In the genomic region with DNA sequence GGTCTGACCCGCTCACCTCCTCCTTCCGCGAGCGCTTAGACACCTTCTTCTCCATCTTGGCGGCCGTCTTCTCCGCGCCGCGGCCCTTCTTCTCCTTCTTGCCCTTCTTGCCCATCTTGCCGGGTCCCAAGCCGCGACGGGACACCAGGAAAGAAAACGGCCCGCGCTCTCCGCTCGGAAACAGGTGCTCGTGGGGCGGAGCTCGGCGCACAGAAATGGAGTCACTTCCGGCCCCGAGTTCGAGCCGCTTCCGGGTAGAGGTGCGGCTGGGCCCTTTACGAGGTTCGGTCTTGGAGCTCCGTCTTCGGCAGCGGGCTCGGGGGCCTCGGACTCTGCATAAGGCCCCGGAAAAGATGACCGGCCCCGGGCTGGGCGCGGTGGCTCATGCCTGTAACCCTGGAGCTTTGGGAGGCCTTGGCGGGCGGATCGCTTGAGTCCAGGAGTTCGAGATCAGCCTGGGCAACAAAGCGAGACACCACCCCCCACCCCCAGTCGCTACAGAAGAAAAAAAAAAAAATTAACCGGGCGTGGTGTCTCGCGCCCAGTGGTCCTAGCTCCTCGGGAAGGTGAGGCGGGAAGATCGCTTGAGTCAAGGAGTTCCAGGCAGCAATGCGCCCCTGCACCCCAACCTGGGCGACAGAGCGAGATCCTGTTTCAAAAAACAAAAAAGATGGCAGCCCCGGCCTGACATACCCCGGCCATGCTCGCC, we compare ENCODE assay signal across 1 cellular context.
A peak's percentile ranks its signal among the peaks of the same experiment; 100 is the strongest.
TF ChIP-seq lines count a peak whose summit lies in the region.

TSS of gene KLHDC4 (minus strand) at position 211 of the 709 bp plus-strand sequence. CDS start at position 115, 96 bp downstream.

TF ChIP-seq in WTC11, 78 proteins besides CTCF, POLR2A, EP300 and RAD21 (continued from another document and continues in another):
- TF ChIP-seq, protein P1, sequence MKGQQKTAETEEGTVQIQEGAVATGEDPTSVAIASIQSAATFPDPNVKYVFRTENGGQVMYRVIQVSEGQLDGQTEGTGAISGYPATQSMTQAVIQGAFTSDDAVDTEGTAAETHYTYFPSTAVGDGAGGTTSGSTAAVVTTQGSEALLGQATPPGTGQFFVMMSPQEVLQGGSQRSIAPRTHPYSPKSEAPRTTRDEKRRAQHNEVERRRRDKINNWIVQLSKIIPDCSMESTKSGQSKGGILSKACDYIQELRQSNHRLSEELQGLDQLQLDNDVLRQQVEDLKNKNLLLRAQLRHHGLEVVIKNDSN (CRISPR knock-in tag; IDR thresholded peaks at IDR 0.05), result peak; percentile 38; the same call in 1 of the 2 replicates
- TF ChIP-seq SMAD4 (CRISPR knock-in tag; IDR thresholded peaks at IDR 0.05), result no peak
- no peak for TF ChIP-seq NR3C1 (CRISPR knock-in tag; conservative IDR thresholded peaks at IDR 0.05; ENCODE audit: low read depth)
- TF ChIP-seq CDX4 (CRISPR knock-in tag; IDR thresholded peaks at IDR 0.05; ENCODE audit: borderline replicate concordance), result no peak
- TF ChIP-seq ERG (CRISPR knock-in tag; IDR thresholded peaks at IDR 0.05), result no peak
- TF ChIP-seq FOXP1 (CRISPR knock-in tag; IDR thresholded peaks at IDR 0.05; ENCODE audit: borderline replicate concordance), result no peak
- no peak for TF ChIP-seq MLX (CRISPR knock-in tag; IDR thresholded peaks at IDR 0.05)
- no peak for TF ChIP-seq ATF2 (CRISPR knock-in tag; IDR thresholded peaks at IDR 0.05; ENCODE audit: borderline replicate concordance, low read depth)
- no peak for TF ChIP-seq NFYB (CRISPR knock-in tag; conservative IDR thresholded peaks at IDR 0.05; ENCODE audit: low read depth)
- no peak for TF ChIP-seq GTF2I (CRISPR knock-in tag; conservative IDR thresholded peaks at IDR 0.05)
- TF ChIP-seq ZNF671 (CRISPR knock-in tag; IDR thresholded peaks at IDR 0.05), result no peak
- TF ChIP-seq, protein P2, sequence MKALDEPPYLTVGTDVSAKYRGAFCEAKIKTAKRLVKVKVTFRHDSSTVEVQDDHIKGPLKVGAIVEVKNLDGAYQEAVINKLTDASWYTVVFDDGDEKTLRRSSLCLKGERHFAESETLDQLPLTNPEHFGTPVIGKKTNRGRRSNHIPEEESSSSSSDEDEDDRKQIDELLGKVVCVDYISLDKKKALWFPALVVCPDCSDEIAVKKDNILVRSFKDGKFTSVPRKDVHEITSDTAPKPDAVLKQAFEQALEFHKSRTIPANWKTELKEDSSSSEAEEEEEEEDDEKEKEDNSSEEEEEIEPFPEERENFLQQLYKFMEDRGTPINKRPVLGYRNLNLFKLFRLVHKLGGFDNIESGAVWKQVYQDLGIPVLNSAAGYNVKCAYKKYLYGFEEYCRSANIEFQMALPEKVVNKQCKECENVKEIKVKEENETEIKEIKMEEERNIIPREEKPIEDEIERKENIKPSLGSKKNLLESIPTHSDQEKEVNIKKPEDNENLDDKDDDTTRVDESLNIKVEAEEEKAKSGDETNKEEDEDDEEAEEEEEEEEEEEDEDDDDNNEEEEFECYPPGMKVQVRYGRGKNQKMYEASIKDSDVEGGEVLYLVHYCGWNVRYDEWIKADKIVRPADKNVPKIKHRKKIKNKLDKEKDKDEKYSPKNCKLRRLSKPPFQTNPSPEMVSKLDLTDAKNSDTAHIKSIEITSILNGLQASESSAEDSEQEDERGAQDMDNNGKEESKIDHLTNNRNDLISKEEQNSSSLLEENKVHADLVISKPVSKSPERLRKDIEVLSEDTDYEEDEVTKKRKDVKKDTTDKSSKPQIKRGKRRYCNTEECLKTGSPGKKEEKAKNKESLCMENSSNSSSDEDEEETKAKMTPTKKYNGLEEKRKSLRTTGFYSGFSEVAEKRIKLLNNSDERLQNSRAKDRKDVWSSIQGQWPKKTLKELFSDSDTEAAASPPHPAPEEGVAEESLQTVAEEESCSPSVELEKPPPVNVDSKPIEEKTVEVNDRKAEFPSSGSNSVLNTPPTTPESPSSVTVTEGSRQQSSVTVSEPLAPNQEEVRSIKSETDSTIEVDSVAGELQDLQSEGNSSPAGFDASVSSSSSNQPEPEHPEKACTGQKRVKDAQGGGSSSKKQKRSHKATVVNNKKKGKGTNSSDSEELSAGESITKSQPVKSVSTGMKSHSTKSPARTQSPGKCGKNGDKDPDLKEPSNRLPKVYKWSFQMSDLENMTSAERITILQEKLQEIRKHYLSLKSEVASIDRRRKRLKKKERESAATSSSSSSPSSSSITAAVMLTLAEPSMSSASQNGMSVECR (CRISPR knock-in tag; IDR thresholded peaks at IDR 0.05; ENCODE audit: borderline replicate concordance), result peak; percentile 88
- peak; percentile 54; the same call in 1 of the 2 replicates for TF ChIP-seq MYBL2 (CRISPR knock-in tag; IDR thresholded peaks at IDR 0.05)
- no peak for TF ChIP-seq NFE2L1 (CRISPR knock-in tag; IDR thresholded peaks at IDR 0.05)
- TF ChIP-seq ATF6 (CRISPR knock-in tag; IDR thresholded peaks at IDR 0.05), result no peak
- TF ChIP-seq, protein P3, sequence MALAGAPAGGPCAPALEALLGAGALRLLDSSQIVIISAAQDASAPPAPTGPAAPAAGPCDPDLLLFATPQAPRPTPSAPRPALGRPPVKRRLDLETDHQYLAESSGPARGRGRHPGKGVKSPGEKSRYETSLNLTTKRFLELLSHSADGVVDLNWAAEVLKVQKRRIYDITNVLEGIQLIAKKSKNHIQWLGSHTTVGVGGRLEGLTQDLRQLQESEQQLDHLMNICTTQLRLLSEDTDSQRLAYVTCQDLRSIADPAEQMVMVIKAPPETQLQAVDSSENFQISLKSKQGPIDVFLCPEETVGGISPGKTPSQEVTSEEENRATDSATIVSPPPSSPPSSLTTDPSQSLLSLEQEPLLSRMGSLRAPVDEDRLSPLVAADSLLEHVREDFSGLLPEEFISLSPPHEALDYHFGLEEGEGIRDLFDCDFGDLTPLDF (CRISPR knock-in tag; IDR thresholded peaks at IDR 0.05), result no peak
- TF ChIP-seq RELA (CRISPR knock-in tag; IDR thresholded peaks at IDR 0.05; ENCODE audit: borderline replicate concordance), result no peak; the same call in 1 of the 2 replicates
- no peak for TF ChIP-seq IRF2 (CRISPR knock-in tag; IDR thresholded peaks at IDR 0.05; ENCODE audit: borderline replicate concordance, low read depth)
- TF ChIP-seq, protein P4, sequence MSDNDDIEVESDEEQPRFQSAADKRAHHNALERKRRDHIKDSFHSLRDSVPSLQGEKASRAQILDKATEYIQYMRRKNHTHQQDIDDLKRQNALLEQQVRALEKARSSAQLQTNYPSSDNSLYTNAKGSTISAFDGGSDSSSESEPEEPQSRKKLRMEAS (CRISPR knock-in tag; IDR thresholded peaks at IDR 0.05), result peak; percentile 85
- no peak for TF ChIP-seq E2F4 (CRISPR knock-in tag; IDR thresholded peaks at IDR 0.05; ENCODE audit: borderline replicate concordance, low read depth)
- no peak for TF ChIP-seq E2F5 (CRISPR knock-in tag; IDR thresholded peaks at IDR 0.05)
- TF ChIP-seq, protein P5, sequence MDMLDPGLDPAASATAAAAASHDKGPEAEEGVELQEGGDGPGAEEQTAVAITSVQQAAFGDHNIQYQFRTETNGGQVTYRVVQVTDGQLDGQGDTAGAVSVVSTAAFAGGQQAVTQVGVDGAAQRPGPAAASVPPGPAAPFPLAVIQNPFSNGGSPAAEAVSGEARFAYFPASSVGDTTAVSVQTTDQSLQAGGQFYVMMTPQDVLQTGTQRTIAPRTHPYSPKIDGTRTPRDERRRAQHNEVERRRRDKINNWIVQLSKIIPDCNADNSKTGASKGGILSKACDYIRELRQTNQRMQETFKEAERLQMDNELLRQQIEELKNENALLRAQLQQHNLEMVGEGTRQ (CRISPR knock-in tag; IDR thresholded peaks at IDR 0.05), result no peak; the same call in 1 of the 2 replicates
- no peak for TF ChIP-seq MXD4 (CRISPR knock-in tag; IDR thresholded peaks at IDR 0.05; ENCODE audit: borderline replicate concordance)
- no peak for TF ChIP-seq ZNF317 (CRISPR knock-in tag; IDR thresholded peaks at IDR 0.05; ENCODE audit: borderline replicate concordance, low read depth)
- no peak for TF ChIP-seq ZNF219 (CRISPR knock-in tag; IDR thresholded peaks at IDR 0.05; ENCODE audit: borderline replicate concordance)
- TF ChIP-seq NR1H2 (CRISPR knock-in tag; IDR thresholded peaks at IDR 0.05), result no peak
- TF ChIP-seq RORB (CRISPR knock-in tag; IDR thresholded peaks at IDR 0.05), result no peak
- TF ChIP-seq PRDM15 (CRISPR knock-in tag; IDR thresholded peaks at IDR 0.05), result no peak
